19 cellular contexts compared by ENCODE assay signal in the genomic region with DNA sequence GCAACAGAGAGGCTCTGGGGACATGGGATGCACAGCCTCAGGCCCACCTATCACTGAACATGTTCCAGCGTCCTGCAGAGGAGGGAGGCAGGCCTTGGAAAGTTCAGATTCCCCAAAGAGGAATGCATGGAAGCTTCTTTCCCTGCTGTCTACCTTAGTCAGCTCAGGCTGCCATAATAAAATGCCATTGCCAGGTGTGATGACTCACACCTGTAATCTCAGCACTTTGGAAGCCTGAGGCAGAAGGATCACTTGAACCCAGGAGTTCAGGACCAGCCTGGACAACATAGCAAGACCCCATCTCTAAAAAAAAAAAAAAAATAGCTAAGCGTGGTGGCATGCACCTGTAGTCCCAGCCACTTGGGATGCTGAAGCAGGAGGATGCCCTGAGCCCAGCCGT. TPM values are rescaled to one million over a fixed set of nuclear protein-coding genes. Genes with fewer than 3 reads are reported as not detected.
"Had no signal": no experiment of that assay in that cellular context is flagged by ENCODE, and none has a peak within 500 bp of the region (broad histone marks: within the 10 kb centered on the region; RNA-seq: fewer than 3 reads in every experiment).

No MANE protein-coding gene starts in this region.

- H3K9me3 ChIP-seq: gastrocnemius medialis, ovary, testis, upper lobe of left lung had no signal

- H3K27ac Mint-ChIP-seq: activated CD4-positive, alpha-beta T cell treated with anti-CD3 and anti-CD28 coated beads, Interleukin-2, amount 10 ng/mL, durations not matched to agents 24 days and 14 days; activated CD8-positive, alpha-beta T cell treated with anti-CD3 and anti-CD28 coated beads, Interleukin-2, amount 10 ng/mL, durations not matched to agents 7 days and 5 days; activated naive CD4-positive, alpha-beta T cell treated with anti-CD3 and anti-CD28 coated beads for 36 hours; activated T-cell treated with anti-CD3 and anti-CD28 coated beads, Interleukin-2, amount 50 U/mL, for 24 hours; activated T-helper 2 cell treated with anti-CD3 and anti-CD28 coated beads, Interferon-gamma antibody, Interleukin-2, Interleukin-4, amounts not matched to agents 10 μg/mL and 5 μg/mL and 100 μg/mL, durations not matched to agents 14 hours and 24 hours and 36 hours; stimulated activated memory B cell treated with anti-CD40 and anti-IgM and Interleukin-4, amounts not matched to agents 10 μg/mL and 1 μg/mL and 100 μg/mL, for 72 hours had no signal

- H3K4me3 ChIP-seq: coronary artery, gastrocnemius medialis, ovary, testis, upper lobe of left lung had no signal

- H3K27me3 ChIP-seq: ovary, testis, upper lobe of left lung had no signal

- H3K27ac ChIP-seq: ovary, testis had no signal

- H3K36me3 Mint-ChIP-seq: brain; naive thymus-derived CD8-positive, alpha-beta T cell; stimulated activated memory B cell treated with anti-CD40 and anti-IgM and Interleukin-4, amounts not matched to agents 10 μg/mL and 1 μg/mL and 100 μg/mL, for 72 hours had no signal

- H3K4me1 ChIP-seq: gastrocnemius medialis had no signal

- H3K36me3 ChIP-seq: gastrocnemius medialis, ovary, upper lobe of left lung had no signal

- H3K4me3 Mint-ChIP-seq: activated CD4-positive, alpha-beta T cell treated with anti-CD3 and anti-CD28 coated beads, Interleukin-2, amount 10 ng/mL, durations not matched to agents 24 days and 14 days; activated CD8-positive, alpha-beta T cell treated with anti-CD3 and anti-CD28 coated beads, Interleukin-2, amount 10 ng/mL, durations not matched to agents 7 days and 5 days; activated naive CD4-positive, alpha-beta T cell treated with anti-CD3 and anti-CD28 coated beads for 36 hours; activated T-cell treated with anti-CD3 and anti-CD28 coated beads, Interleukin-2, amount 50 U/mL, for 24 hours; brain; stimulated activated memory B cell treated with anti-CD40 and anti-IgM and Interleukin-4, amounts not matched to agents 10 μg/mL and 1 μg/mL and 100 μg/mL, for 72 hours had no signal

- DNase-seq: activated CD4-positive, alpha-beta T cell treated with anti-CD3 and anti-CD28 coated beads, Interleukin-2, amount 10 ng/mL, durations not matched to agents 24 days and 14 days; activated CD8-positive, alpha-beta T cell treated with anti-CD3 and anti-CD28 coated beads, Interleukin-2, amount 10 ng/mL, durations not matched to agents 7 days and 5 days; activated naive CD4-positive, alpha-beta T cell treated with anti-CD3 and anti-CD28 coated beads for 36 hours; activated T-cell treated with anti-CD3 and anti-CD28 coated beads, Interleukin-2, amount 50 U/mL, for 24 hours; gastrocnemius medialis; head of caudate nucleus; left ventricle myocardium superior; mesendoderm; ovary; stimulated activated CD4-positive, alpha-beta T cell treated with anti-CD3 and anti-CD28 coated beads, Interleukin-4, amount 100 ng/mL, for 24 hours; T1000; testis; upper lobe of left lung had no signal

- H3K9me3 Mint-ChIP-seq: activated CD4-positive, alpha-beta T cell treated with anti-CD3 and anti-CD28 coated beads, Interleukin-2, amount 10 ng/mL, durations not matched to agents 24 days and 14 days; activated naive CD4-positive, alpha-beta T cell treated with anti-CD3 and anti-CD28 coated beads for 36 hours; activated T-cell treated with anti-CD3 and anti-CD28 coated beads, Interleukin-2, amount 50 U/mL, for 24 hours; activated T-helper 2 cell treated with anti-CD3 and anti-CD28 coated beads, Interferon-gamma antibody, Interleukin-2, Interleukin-4, amounts not matched to agents 10 μg/mL and 5 μg/mL and 100 μg/mL, durations not matched to agents 14 hours and 24 hours and 36 hours; naive thymus-derived CD8-positive, alpha-beta T cell; stimulated activated memory B cell treated with anti-CD40 and anti-IgM and Interleukin-4, amounts not matched to agents 10 μg/mL and 1 μg/mL and 100 μg/mL, for 72 hours had no signal

RNA-seq across cellular contexts. Expression of a gene that starts 25.6 kb away (rescaled TPM):
- total RNA-seq: activated CD8-positive, alpha-beta T cell treated with anti-CD3 and anti-CD28 coated beads, Interleukin-2, amount 10 ng/mL, durations not matched to agents 7 days and 5 days; naive thymus-derived CD8-positive, alpha-beta T cell; pulmonary artery endothelial cell had no signal
